ENCODE assay signal across 1 cellular context in the genomic region with DNA sequence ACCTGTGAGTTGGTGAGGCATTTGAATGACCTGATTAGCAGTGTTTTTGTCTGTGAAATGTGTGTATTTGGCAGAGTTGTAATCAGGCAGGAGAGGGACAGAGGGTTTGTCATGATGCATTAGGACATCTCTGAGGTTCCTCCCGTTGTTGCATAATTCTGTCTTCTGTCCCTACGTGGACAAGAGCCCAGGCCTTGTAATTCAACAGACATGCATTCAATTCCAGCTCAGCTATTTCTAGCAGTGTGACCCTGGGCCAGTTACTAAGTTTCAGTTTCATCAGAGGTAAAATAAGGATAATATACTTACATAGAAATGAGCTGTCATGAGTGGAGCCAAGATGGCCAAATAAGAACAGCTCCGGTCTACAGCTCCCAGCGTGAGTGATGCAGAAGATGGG.
TF ChIP-seq lines count a peak whose summit lies in the region.

No MANE protein-coding gene starts in this region.

TF ChIP-seq in GM23338, 12 proteins besides CTCF, POLR2A, EP300 and RAD21 (continued from another document):
- TF ChIP-seq, protein P1, sequence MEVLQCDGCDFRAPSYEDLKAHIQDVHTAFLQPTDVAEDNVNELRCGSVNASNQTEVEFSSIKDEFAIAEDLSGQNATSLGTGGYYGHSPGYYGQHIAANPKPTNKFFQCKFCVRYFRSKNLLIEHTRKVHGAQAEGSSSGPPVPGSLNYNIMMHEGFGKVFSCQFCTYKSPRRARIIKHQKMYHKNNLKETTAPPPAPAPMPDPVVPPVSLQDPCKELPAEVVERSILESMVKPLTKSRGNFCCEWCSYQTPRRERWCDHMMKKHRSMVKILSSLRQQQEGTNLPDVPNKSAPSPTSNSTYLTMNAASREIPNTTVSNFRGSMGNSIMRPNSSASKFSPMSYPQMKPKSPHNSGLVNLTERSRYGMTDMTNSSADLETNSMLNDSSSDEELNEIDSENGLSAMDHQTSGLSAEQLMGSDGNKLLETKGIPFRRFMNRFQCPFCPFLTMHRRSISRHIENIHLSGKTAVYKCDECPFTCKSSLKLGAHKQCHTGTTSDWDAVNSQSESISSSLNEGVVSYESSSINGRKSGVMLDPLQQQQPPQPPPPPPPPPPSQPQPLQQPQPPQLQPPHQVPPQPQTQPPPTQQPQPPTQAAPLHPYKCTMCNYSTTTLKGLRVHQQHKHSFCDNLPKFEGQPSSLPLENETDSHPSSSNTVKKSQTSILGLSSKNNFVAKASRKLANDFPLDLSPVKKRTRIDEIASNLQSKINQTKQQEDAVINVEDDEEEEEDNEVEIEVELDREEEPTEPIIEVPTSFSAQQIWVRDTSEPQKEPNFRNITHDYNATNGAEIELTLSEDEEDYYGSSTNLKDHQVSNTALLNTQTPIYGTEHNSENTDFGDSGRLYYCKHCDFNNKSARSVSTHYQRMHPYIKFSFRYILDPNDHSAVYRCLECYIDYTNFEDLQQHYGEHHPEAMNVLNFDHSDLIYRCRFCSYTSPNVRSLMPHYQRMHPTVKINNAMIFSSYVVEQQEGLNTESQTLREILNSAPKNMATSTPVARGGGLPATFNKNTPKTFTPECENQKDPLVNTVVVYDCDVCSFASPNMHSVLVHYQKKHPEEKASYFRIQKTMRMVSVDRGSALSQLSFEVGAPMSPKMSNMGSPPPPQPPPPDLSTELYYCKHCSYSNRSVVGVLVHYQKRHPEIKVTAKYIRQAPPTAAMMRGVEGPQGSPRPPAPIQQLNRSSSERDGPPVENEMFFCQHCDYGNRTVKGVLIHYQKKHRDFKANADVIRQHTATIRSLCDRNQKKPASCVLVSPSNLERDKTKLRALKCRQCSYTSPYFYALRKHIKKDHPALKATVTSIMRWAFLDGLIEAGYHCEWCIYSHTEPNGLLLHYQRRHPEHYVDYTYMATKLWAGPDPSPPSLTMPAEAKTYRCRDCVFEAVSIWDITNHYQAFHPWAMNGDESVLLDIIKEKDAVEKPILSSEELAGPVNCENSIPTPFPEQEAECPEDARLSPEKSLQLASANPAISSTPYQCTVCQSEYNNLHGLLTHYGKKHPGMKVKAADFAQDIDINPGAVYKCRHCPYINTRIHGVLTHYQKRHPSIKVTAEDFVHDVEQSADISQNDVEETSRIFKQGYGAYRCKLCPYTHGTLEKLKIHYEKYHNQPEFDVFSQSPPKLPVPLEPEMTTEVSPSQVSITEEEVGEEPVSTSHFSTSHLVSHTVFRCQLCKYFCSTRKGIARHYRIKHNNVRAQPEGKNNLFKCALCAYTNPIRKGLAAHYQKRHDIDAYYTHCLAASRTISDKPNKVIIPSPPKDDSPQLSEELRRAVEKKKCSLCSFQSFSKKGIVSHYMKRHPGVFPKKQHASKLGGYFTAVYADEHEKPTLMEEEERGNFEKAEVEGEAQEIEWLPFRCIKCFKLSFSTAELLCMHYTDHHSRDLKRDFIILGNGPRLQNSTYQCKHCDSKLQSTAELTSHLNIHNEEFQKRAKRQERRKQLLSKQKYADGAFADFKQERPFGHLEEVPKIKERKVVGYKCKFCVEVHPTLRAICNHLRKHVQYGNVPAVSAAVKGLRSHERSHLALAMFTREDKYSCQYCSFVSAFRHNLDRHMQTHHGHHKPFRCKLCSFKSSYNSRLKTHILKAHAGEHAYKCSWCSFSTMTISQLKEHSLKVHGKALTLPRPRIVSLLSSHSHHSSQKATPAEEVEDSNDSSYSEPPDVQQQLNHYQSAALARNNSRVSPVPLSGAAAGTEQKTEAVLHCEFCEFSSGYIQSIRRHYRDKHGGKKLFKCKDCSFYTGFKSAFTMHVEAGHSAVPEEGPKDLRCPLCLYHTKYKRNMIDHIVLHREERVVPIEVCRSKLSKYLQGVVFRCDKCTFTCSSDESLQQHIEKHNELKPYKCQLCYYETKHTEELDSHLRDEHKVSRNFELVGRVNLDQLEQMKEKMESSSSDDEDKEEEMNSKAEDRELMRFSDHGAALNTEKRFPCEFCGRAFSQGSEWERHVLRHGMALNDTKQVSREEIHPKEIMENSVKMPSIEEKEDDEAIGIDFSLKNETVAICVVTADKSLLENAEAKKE (CRISPR knock-in tag; IDR thresholded peaks at IDR 0.05): no peak
- no peak for TF ChIP-seq EZH2phosphoT487 (IDR thresholded peaks at IDR 0.05; ENCODE audit: unreplicated experiment)
- TF ChIP-seq STAT1 (IDR thresholded peaks at IDR 0.05; ENCODE audit: unreplicated experiment): no peak
- TF ChIP-seq, protein P2, sequence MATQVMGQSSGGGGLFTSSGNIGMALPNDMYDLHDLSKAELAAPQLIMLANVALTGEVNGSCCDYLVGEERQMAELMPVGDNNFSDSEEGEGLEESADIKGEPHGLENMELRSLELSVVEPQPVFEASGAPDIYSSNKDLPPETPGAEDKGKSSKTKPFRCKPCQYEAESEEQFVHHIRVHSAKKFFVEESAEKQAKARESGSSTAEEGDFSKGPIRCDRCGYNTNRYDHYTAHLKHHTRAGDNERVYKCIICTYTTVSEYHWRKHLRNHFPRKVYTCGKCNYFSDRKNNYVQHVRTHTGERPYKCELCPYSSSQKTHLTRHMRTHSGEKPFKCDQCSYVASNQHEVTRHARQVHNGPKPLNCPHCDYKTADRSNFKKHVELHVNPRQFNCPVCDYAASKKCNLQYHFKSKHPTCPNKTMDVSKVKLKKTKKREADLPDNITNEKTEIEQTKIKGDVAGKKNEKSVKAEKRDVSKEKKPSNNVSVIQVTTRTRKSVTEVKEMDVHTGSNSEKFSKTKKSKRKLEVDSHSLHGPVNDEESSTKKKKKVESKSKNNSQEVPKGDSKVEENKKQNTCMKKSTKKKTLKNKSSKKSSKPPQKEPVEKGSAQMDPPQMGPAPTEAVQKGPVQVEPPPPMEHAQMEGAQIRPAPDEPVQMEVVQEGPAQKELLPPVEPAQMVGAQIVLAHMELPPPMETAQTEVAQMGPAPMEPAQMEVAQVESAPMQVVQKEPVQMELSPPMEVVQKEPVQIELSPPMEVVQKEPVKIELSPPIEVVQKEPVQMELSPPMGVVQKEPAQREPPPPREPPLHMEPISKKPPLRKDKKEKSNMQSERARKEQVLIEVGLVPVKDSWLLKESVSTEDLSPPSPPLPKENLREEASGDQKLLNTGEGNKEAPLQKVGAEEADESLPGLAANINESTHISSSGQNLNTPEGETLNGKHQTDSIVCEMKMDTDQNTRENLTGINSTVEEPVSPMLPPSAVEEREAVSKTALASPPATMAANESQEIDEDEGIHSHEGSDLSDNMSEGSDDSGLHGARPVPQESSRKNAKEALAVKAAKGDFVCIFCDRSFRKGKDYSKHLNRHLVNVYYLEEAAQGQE (IDR thresholded peaks at IDR 0.05; ENCODE audit: unreplicated experiment): no peak
- TF ChIP-seq CREB1 (CRISPR knock-in tag; IDR thresholded peaks at IDR 0.05; ENCODE audit: low read depth): no peak
- no peak for TF ChIP-seq JUNB (IDR thresholded peaks at IDR 0.05; ENCODE audit: unreplicated experiment)
- TF ChIP-seq NANOG (IDR thresholded peaks at IDR 0.05; ENCODE audit: borderline replicate concordance): no peak
TF ChIP-seq in GM23338: peak in this region for 0.
